1 cellular context compared by ENCODE assay signal in the genomic region with DNA sequence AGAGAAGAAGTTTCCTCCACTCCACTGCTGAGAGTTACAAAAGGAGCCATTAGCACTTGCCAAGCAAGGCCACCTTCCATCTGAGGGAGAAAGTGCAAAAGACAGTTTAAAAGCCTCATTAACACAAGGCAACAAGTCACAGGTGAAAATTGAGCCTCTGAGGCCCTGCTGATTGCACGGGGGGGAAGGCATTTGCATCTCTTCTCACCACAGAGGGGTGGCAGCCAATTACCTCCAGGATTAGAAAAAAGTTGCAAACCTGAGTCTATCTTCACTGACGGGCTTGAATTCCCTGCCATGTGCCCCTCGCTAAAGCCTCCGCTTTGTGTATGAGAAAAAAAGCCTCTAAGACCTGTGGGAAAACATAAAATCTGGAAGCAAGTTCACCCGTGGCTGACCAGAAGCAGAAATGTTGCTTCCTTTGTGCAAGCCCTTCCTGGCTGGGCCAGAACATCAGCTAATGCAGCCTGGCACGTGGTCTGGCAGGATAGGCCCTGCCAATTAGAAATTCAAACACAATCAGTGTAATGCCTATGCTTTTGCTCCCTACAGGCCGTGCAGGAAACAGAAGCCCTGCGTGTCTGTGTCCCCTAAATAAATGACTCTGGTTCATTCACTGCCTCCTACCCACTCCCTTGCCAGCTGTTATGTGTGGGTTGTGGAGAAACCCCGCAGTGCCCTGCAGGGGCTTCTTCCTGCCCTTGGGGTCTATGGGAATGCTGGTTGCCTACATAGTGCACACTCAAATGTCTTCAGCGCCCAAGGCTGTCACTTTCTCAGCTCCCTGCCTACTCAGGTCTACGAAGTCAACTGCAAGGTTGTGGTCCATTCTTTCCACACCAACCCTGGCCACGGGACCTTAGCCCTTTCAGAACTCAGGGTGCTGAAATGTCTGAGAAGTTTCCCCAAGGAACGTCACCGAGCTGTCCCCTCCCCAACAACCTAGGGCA.
TF ChIP-seq lines count a peak whose summit lies in the region.

No MANE protein-coding gene starts in this region.

TF ChIP-seq in GM23338, 12 proteins besides CTCF, POLR2A, EP300 and RAD21 (continued from another document):
- no peak for TF ChIP-seq ZNF462 (CRISPR knock-in tag; IDR thresholded peaks at IDR 0.05)
- TF ChIP-seq EZH2 (IDR thresholded peaks at IDR 0.05; ENCODE audit: low read depth, unreplicated experiment), result no peak
- TF ChIP-seq, protein P1, sequence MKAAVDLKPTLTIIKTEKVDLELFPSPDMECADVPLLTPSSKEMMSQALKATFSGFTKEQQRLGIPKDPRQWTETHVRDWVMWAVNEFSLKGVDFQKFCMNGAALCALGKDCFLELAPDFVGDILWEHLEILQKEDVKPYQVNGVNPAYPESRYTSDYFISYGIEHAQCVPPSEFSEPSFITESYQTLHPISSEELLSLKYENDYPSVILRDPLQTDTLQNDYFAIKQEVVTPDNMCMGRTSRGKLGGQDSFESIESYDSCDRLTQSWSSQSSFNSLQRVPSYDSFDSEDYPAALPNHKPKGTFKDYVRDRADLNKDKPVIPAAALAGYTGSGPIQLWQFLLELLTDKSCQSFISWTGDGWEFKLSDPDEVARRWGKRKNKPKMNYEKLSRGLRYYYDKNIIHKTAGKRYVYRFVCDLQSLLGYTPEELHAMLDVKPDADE (IDR thresholded peaks at IDR 0.05), result no peak
